In the genomic region with DNA sequence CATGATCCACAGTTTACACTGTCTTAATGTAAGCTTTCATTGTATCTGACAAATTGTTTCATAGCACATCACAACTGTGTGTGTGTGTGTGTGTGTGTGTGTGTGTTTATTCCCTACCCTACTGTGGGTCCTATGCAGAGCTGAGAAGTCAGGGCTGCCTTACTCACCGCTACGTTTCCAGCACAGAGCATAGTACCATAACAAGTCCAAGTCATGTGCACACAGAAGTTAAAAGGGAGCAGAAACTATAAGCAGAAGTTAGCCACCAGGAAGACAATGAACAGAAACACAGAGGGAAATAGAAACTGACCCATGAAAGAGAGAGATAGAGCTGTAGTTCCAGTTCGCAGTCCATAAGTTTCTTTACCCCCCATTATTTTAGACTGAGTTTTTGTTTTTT, we compare ENCODE assay signal across 12 cellular contexts. TPM values are rescaled to one million over a fixed set of nuclear protein-coding genes. Genes with fewer than 3 reads are reported as not detected.
DNase-seq lines count a peak whose midpoint lies in the region; ATAC-seq and TF ChIP-seq lines count a peak whose summit lies in the region.
"Had no signal": no experiment of that assay in that cellular context is flagged by ENCODE, and none has a peak within 500 bp of the region (broad histone marks: within the 10 kb centered on the region; RNA-seq: fewer than 3 reads in every experiment).

No MANE protein-coding gene starts in this region.

- DNase-seq in GM06990 (ENCODE audit: extremely low read depth, insufficient read length) (peak; percentile 37), foreskin melanocyte (peak; percentile 70), NCI-H345 treated with DMSO at 0.1 percent for 48 hours (lab: John Stamatoyannopoulos, UW; ENCODE audit: unreplicated experiment) (no peak), iPS-NIHi11 (ENCODE audit: low spot score) (no peak), NCI-H510A treated with DMSO at 0.1 percent for 48 hours (lab: John Stamatoyannopoulos, UW) (no peak)
- DNase-seq: CD4-positive, alpha-beta T cell; left colon; NCI-H446; thyroid gland had no signal

- no peaks in the 10 kb centered on the region for H3K79me2 ChIP-seq in KMS-11 (ENCODE audit: insufficient read depth, low read depth)

- TF ChIP-seq CTCF in GM06990 (IDR thresholded peaks at IDR 0.05; ENCODE audit: insufficient read depth, low read length, poor library complexity, severe bottlenecking) (no peak), KMS-11 (conservative IDR thresholded peaks at IDR 0.05; ENCODE audit: low read depth, low read length) (no peak)

- peak overlapping the region; percentile 30; the same call in 1 of the 2 replicates for H3K4me2 ChIP-seq in KMS-11

- ATAC-seq in GM21367 (IDR thresholded peaks at IDR 0.05; ENCODE audit: unreplicated experiment) (peak; percentile 38), esophagus mucosa (no peak)
- ATAC-seq: left colon had no signal

- no peaks in the 10 kb centered on the region for H4K20me1 ChIP-seq in KMS-11 (ENCODE audit: insufficient read depth)

- no peak overlapping the region for H3K27ac ChIP-seq in KMS-11
- H3K27ac ChIP-seq: thyroid gland had no signal

- H3K27me3 ChIP-seq in GM06990 (replicated peaks; ENCODE audit: control insufficient read depth, insufficient read depth, low read length), result no peaks in the 10 kb centered on the region
- H3K27me3 ChIP-seq in KMS-11 (ENCODE audit: insufficient read depth, low read depth), result no peaks in the 10 kb centered on the region
- H3K27me3 ChIP-seq: thyroid gland had no signal

- H3K9ac ChIP-seq in KMS-11, result no peak overlapping the region

- H2AFZ ChIP-seq in KMS-11 (ENCODE audit: low read depth), result no peak overlapping the region

- H3K36me3 ChIP-seq in GM06990 (ENCODE audit: control insufficient read depth, insufficient read depth, low read length) (no peaks in the 10 kb centered on the region), KMS-11 (ENCODE audit: insufficient read depth) (no peaks in the 10 kb centered on the region)
- H3K36me3 ChIP-seq: thyroid gland had no signal

- H3K4me1 ChIP-seq in KMS-11 (ENCODE audit: low read depth, poor library complexity, severe bottlenecking), result peaks cover 31% of the 10 kb centered on the region
- H3K4me1 ChIP-seq: thyroid gland had no signal

- H3K4me3 ChIP-seq in GM06990 (replicated peaks; ENCODE audit: low read depth, low read length) (no peak overlapping the region), KMS-11 (IDR thresholded peaks at IDR 0.05; ENCODE audit: insufficient read depth, low read depth, low read length) (no peak overlapping the region)
- H3K4me3 ChIP-seq: thyroid gland had no signal

RNA-seq across cellular contexts. Expression of gene DMXL1, which starts 38.2 kb away (rescaled TPM):
- total RNA-seq in esophagus mucosa, result 27.5 TPM

RNA-seq across cellular contexts. Expression of gene DTWD2, which starts 44.3 kb away (rescaled TPM):
- 7.9 TPM for total RNA-seq in esophagus mucosa

Comparison
In these comparisons a context has a peak if more than half of its experiments do, and no peak if none do; other contexts are left out.
1. DNase-seq: peak in GM06990 (single experiment) and foreskin melanocyte (single experiment); none in NCI-H345 treated with DMSO at 0.1 percent for 48 hours (single experiment), iPS-NIHi11 (single experiment) and NCI-H510A treated with DMSO at 0.1 percent for 48 hours (single experiment).